In genomic region chr4:37603070-37603468, GRCh38 we compare ENCODE assay signal across 8 cellular contexts.
DNase-seq lines count a peak whose midpoint lies in the region; ATAC-seq and TF ChIP-seq lines count a peak whose summit lies in the region.

No MANE protein-coding gene starts in this region.

- WGBS in lower leg skin, 2 donors: 4 to 5% methylated on average over 9 to 10 of the region's 10 CpGs

- H3K4me3 ChIP-seq in coronary artery (no peak overlapping the region), lower leg skin (ENCODE audit: low read depth, poor library complexity, severe bottlenecking) (no peak overlapping the region)

- ATAC-seq in HG02870 (IDR thresholded peaks at IDR 0.05; ENCODE audit: unreplicated experiment): peak; percentile 65

- intact Hi-C loops in lower leg skin (cut with DNase I; ENCODE audit: low total_unique reads): loop anchor here (2.0 kb wide), 1 partner anchor 200 kb away; no protein-coding TSS in a partner anchor

- no peak for TF ChIP-seq POLR2A in lower leg skin (IDR thresholded peaks at IDR 0.05)

- peak; percentile 88 for TF ChIP-seq CTCF in coronary artery (IDR thresholded peaks at IDR 0.05)
- TF ChIP-seq CTCF in lower leg skin (IDR thresholded peaks at IDR 0.05): peak in 1 of 3 donors; percentile 78

- DNase-seq in DMS 273 (lab: John Stamatoyannopoulos, UW; ENCODE audit: unreplicated experiment): peak; percentile 76
- DNase-seq in DMS 273 treated with DMSO at 0.1 percent for 48 hours (lab: John Stamatoyannopoulos, UW): no peak
- peak; percentile 54 for DNase-seq in NCI-H2196 treated with DMSO at 0.1 percent for 48 hours (lab: John Stamatoyannopoulos, UW; ENCODE audit: unreplicated experiment)
- DNase-seq in activated CD4-positive, alpha-beta T cell treated with anti-CD3 and anti-CD28 coated beads, Interleukin-2, amount 50 U/mL, for 1 hour: peak; percentile 75
- peak; percentile 86 for DNase-seq in coronary artery (ENCODE audit: low spot score)
- peak; percentile 73 to 96 for DNase-seq in lower leg skin (ENCODE audit: low spot score in 2 of 2)
- peak; percentile 53 to 74 (median 60) for DNase-seq in stimulated activated CD4-positive, alpha-beta T cell treated with anti-CD3 and anti-CD28 coated beads, TNF-alpha, amount 100 ng/mL, for 24 hours (ENCODE audit: low read depth in 3 of 3)

- no peak overlapping the region for H3K27ac ChIP-seq in coronary artery
